ENCODE assay signal across 8 cellular contexts in the genomic region with DNA sequence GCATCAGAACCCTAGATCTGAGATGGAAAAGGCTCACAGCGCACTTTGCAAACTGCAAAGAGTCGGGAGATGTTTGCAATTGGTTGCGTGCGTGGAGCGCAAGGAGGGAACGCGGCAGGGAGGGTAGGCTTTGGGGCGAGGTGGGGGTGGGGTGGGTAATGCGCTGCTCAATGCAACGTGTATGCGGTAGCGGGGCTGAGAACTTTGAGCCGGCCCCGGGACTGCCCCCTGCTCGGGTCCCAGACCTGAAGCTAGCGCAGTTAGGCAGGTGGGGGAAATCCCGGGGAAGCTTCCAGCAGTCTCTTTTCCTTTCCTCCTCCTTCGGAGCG. TPM values are rescaled to one million over a fixed set of nuclear protein-coding genes. Genes with fewer than 3 reads are reported as not detected.
DNase-seq lines count a peak whose midpoint lies in the region; ATAC-seq and TF ChIP-seq lines count a peak whose summit lies in the region.

No MANE protein-coding gene starts in this region.

- peak overlapping the region; percentile 89 for H3K4me3 Mint-ChIP-seq in HFFc6
- peak overlapping the region; percentile 91 to 98 (median 94) for H3K4me3 Mint-ChIP-seq in naive thymus-derived CD8-positive, alpha-beta T cell

- peaks cover 31% of the 10 kb centered on the region for H3K4me1 ChIP-seq in DOHH2 (ENCODE audit: control insufficient read depth, low read length)
- H3K4me1 ChIP-seq in SJCRH30: peaks cover 11% of the 10 kb centered on the region; the same call in 1 of the 2 replicates
- H3K4me1 ChIP-seq in endocrine pancreas (ENCODE audit: control insufficient read depth, insufficient read depth, low read length): no peaks in the 10 kb centered on the region

- no peaks in the 10 kb centered on the region for H3K9me2 ChIP-seq in DOHH2 (replicated peaks; ENCODE audit: control insufficient read depth, low read length)

- peaks cover 3% of the 10 kb centered on the region; the same call in 1 of the 2 replicates for H3F3A ChIP-seq in DOHH2 (ENCODE audit: control insufficient read depth, insufficient read depth)

- POLR2A ChIA-PET in naive thymus-derived CD8-positive, alpha-beta T cell (lab: Charles Lee): interaction anchor here (0.5 to 5.6 kb wide), 17 partner anchors 9 to 434 kb away, joined by 3 to 90 read pairs (median 4); a partner anchor contains a TSS

- H3K27me3 ChIP-seq in DOHH2 (ENCODE audit: control insufficient read depth, low read length): peaks cover 22% of the 10 kb centered on the region
- H3K27me3 ChIP-seq in SJCRH30: no peaks in the 10 kb centered on the region
- H3K27me3 ChIP-seq in endocrine pancreas (ENCODE audit: control insufficient read depth, insufficient read depth, low read length): peaks cover 5% of the 10 kb centered on the region

- H3K27me3 Mint-ChIP-seq in HFFc6 (ENCODE audit: insufficient read depth): peaks cover 58% of the 10 kb centered on the region
- H3K27me3 Mint-ChIP-seq in naive thymus-derived CD8-positive, alpha-beta T cell: peaks cover 7 to 40% (median 16%) of the 10 kb centered on the region in 5 donors

- peak overlapping the region; percentile 93 for H3K27ac Mint-ChIP-seq in HFFc6
- H3K27ac Mint-ChIP-seq in naive thymus-derived CD8-positive, alpha-beta T cell: peak overlapping the region; percentile 85 to 100 (median 99)

- H3K4me2 ChIP-seq in DOHH2 (ENCODE audit: low read length): peak overlapping the region; percentile 87

- peak overlapping the region; percentile 46 for H3K27ac ChIP-seq in DOHH2 (ENCODE audit: low read depth, low read length)
- H3K27ac ChIP-seq in SJCRH30: peak overlapping the region; percentile 21

- H3K4me1 Mint-ChIP-seq in HFFc6 (ENCODE audit: low read depth): peaks cover 48% of the 10 kb centered on the region
- H3K4me1 Mint-ChIP-seq in naive thymus-derived CD8-positive, alpha-beta T cell: peaks cover 25 to 61% (median 39%) of the 10 kb centered on the region in 4 donors

- peaks cover 6% of the 10 kb centered on the region for H3K79me2 ChIP-seq in DOHH2 (ENCODE audit: control insufficient read depth, low read length)

- no peak for DNase-seq in HFFc6
- DNase-seq in SJCRH30: no peak
- DNase-seq in naive thymus-derived CD8-positive, alpha-beta T cell: no peak
- DNase-seq in NCI-H2227 (lab: John Stamatoyannopoulos, UW; ENCODE audit: unreplicated experiment): no peak
- no peak for DNase-seq in NCI-H187 (lab: John Stamatoyannopoulos, UW)
- no peak for DNase-seq in globus pallidus (ENCODE audit: low spot score)

- peak overlapping the region; percentile 81 for H3K9ac ChIP-seq in endocrine pancreas (ENCODE audit: control insufficient read depth, insufficient read depth, low read length)

- H4K20me1 ChIP-seq in DOHH2 (ENCODE audit: control insufficient read depth, insufficient read depth, low read depth, low read length): no peaks in the 10 kb centered on the region

- peaks cover 11% of the 10 kb centered on the region; the same call in 1 of the 2 replicates for H3K36me3 Mint-ChIP-seq in HFFc6 (ENCODE audit: low read depth)
- H3K36me3 Mint-ChIP-seq in naive thymus-derived CD8-positive, alpha-beta T cell: peaks cover 0 to 5% (median 3%) of the 10 kb centered on the region in 3 donors

- H3K4me3 ChIP-seq in DOHH2 (ENCODE audit: low read length): peak overlapping the region; percentile 81
- peak overlapping the region; percentile 64 for H3K4me3 ChIP-seq in SJCRH30
- peak overlapping the region; percentile 73 for H3K4me3 ChIP-seq in endocrine pancreas (ENCODE audit: control insufficient read depth, insufficient read depth, low read length)

- peak; percentile 36 to 55 for ATAC-seq in naive thymus-derived CD8-positive, alpha-beta T cell

- H3K36me3 ChIP-seq in DOHH2 (ENCODE audit: control insufficient read depth, low read length) (no peaks in the 10 kb centered on the region), SJCRH30 (no peaks in the 10 kb centered on the region), endocrine pancreas (ENCODE audit: control insufficient read depth, insufficient read depth, low read length) (peaks cover 45% of the 10 kb centered on the region)

- H3K9me3 ChIP-seq in DOHH2 (ENCODE audit: control insufficient read depth, insufficient read depth, low read length) (no peaks in the 10 kb centered on the region), SJCRH30 (replicated peaks) (no peaks in the 10 kb centered on the region), endocrine pancreas (ENCODE audit: control insufficient read depth, low read length) (no peaks in the 10 kb centered on the region)

- TF ChIP-seq CTCF in DOHH2 (IDR thresholded peaks at IDR 0.05; ENCODE audit: low read depth, low read length, poor library complexity, severe bottlenecking) (no peak), HFFc6 (IDR thresholded peaks at IDR 0.05) (no peak)

- H3K9me3 Mint-ChIP-seq in HFFc6: peaks cover 38% of the 10 kb centered on the region
- H3K9me3 Mint-ChIP-seq in naive thymus-derived CD8-positive, alpha-beta T cell: no peaks in the 10 kb centered on the region

RNA-seq across cellular contexts. Expression of a gene that starts 1.0 kb away (rescaled TPM):
- 10 to 100 TPM; 35.0 to 71.5 (median 62.9) TPM for total RNA-seq in HFFc6 (2021; fragmentation: NEBNext Ultra II Directional; extraction: Animal tissue kit (Norgen Biotek cat#: 25700))
- 0.35 and 0.40 TPM in 2 replicates for total RNA-seq in SJCRH30 (2014; rRNA removed; shearing (Covaris generic))
- total RNA-seq in naive thymus-derived CD8-positive, alpha-beta T cell: 1 to 10 TPM; 3.5 TPM
- polyA plus RNA-seq in naive thymus-derived CD8-positive, alpha-beta T cell: 10 to 100 TPM; 10.2 to 11.4 (median 11.0) TPM

RNA-seq across cellular contexts. Expression of a gene that starts 28.1 kb away (rescaled TPM):
- 10 to 100 TPM; 10.3 to 21.3 (median 13.8) TPM for total RNA-seq in HFFc6 (2021; fragmentation: NEBNext Ultra II Directional; extraction: Animal tissue kit (Norgen Biotek cat#: 25700))
- total RNA-seq in SJCRH30 (2014; rRNA removed; shearing (Covaris generic)): 29.3 and 30.9 TPM in 2 replicates
- 1 to 10 TPM; 1.0 to 1.8 TPM for total RNA-seq in naive thymus-derived CD8-positive, alpha-beta T cell
- polyA plus RNA-seq in naive thymus-derived CD8-positive, alpha-beta T cell: under 1 TPM in 2 of 3 donors, not detected in 1; 0.27 to 0.41 TPM

RNA-seq across cellular contexts. Expression of a gene that starts 29.5 kb away (rescaled TPM):
- 1 to 10 TPM in 4 of 6 experiments, under 1 TPM in 2; 0.80 to 1.3 (median 1.1) TPM for total RNA-seq in HFFc6 (2021; fragmentation: NEBNext Ultra II Directional; extraction: Animal tissue kit (Norgen Biotek cat#: 25700))
- 1.0 and 1.4 TPM in 2 replicates for total RNA-seq in SJCRH30 (2014; rRNA removed; shearing (Covaris generic))
- total RNA-seq in naive thymus-derived CD8-positive, alpha-beta T cell: 10 to 100 TPM; 12.4 to 15.6 TPM
- polyA plus RNA-seq in naive thymus-derived CD8-positive, alpha-beta T cell: 1 to 10 TPM; 7.2 to 8.7 (median 7.7) TPM

RNA-seq across cellular contexts. Expression of a gene that starts 38.5 kb away (rescaled TPM):
- 100 to 1,000 TPM; 179 to 199 (median 185) TPM for total RNA-seq in HFFc6 (2021; fragmentation: NEBNext Ultra II Directional; extraction: Animal tissue kit (Norgen Biotek cat#: 25700))
- 43.8 and 48.8 TPM in 2 replicates for total RNA-seq in SJCRH30 (2014; rRNA removed; shearing (Covaris generic))
- 10 to 100 TPM; 72.0 to 72.1 TPM for total RNA-seq in naive thymus-derived CD8-positive, alpha-beta T cell
- 10 to 100 TPM; 39.9 to 49.6 (median 49.0) TPM for polyA plus RNA-seq in naive thymus-derived CD8-positive, alpha-beta T cell

RNA-seq across cellular contexts. Expression of a gene that starts 45.0 kb away (rescaled TPM):
- total RNA-seq in HFFc6 (2021; fragmentation: NEBNext Ultra II Directional; extraction: Animal tissue kit (Norgen Biotek cat#: 25700)): 100 to 1,000 TPM; 106 to 129 (median 117) TPM
- total RNA-seq in SJCRH30 (2014; rRNA removed; shearing (Covaris generic)): 29.7 and 32.3 TPM in 2 replicates
- 10 to 100 TPM; 59.2 to 61.0 TPM for total RNA-seq in naive thymus-derived CD8-positive, alpha-beta T cell
- 10 to 100 TPM; 32.2 to 38.6 (median 33.7) TPM for polyA plus RNA-seq in naive thymus-derived CD8-positive, alpha-beta T cell

Comparison
In these comparisons a context has a peak if more than half of its experiments do, and no peak if none do; other contexts are left out.
1. RNA of a gene that starts 1.0 kb away (total RNA-seq): 35.0 to 71.5 TPM in HFFc6; 3.5 TPM in naive thymus-derived CD8-positive, alpha-beta T cell and 0.35 to 0.40 TPM in SJCRH30; every median in the first group is over 4 times any median in the second.
2. Peak in every context shown above with its lines, with median percentiles within 50 percentile points of each other: H3K4me3 ChIP-seq.